ENCODE assay signal across 8 cellular contexts in genomic region chr2:96538487-96539214, GRCh38. TPM values are rescaled to one million over a fixed set of nuclear protein-coding genes. Genes with fewer than 3 reads are reported as not detected.
A peak's percentile ranks its signal among the peaks of the same experiment; 100 is the strongest.
DNase-seq lines count a peak whose midpoint lies in the region; ATAC-seq lines count a peak whose summit lies in the region.

No MANE protein-coding gene starts in this region.

- peak overlapping the region; percentile 98 for H3K27ac ChIP-seq in CD4-positive, CD25-positive, alpha-beta regulatory T cell (ENCODE audit: insufficient read depth, low read length, poor library complexity, severe bottlenecking)
- H3K27ac ChIP-seq in iPS DF 6.9 (ENCODE audit: low read length), result no peak overlapping the region
- H3K27ac ChIP-seq in skeletal muscle tissue (ENCODE audit: low read depth, low read length), result peak overlapping the region; percentile 97

- peak overlapping the region; percentile 79 to 95 (median 87) for H3K9ac ChIP-seq in skeletal muscle tissue (ENCODE audit: low read depth in 1 of 3, low read length in 3 of 3)

- no peaks in the 10 kb centered on the region for H3K9me3 Mint-ChIP-seq in CD4-positive, CD25-positive, alpha-beta regulatory T cell
- no peaks in the 10 kb centered on the region for H3K9me3 Mint-ChIP-seq in activated naive CD8-positive, alpha-beta T cell treated with anti-CD3 and anti-CD28 coated beads, Interleukin-2, amount 50 U/mL, for 24 hours

- H3K36me3 Mint-ChIP-seq in CD4-positive, CD25-positive, alpha-beta regulatory T cell, result peaks cover 12% of the 10 kb centered on the region
- H3K36me3 Mint-ChIP-seq in activated naive CD8-positive, alpha-beta T cell treated with anti-CD3 and anti-CD28 coated beads, Interleukin-2, amount 50 U/mL, for 24 hours (ENCODE audit: low read depth), result peaks cover 41% of the 10 kb centered on the region

- DNase-seq in CD4-positive, CD25-positive, alpha-beta regulatory T cell, result peak; percentile 81 to 91 (median 91)
- peak; percentile 56 for DNase-seq in RPMI8226
- peak; percentile 93 for DNase-seq in activated naive CD8-positive, alpha-beta T cell treated with anti-CD3 and anti-CD28 coated beads, Interleukin-2, amount 50 U/mL, for 24 hours
- no peak for DNase-seq in iPS DF 6.9 (ENCODE audit: low read depth, low spot score)
- DNase-seq in NCI-H510A (lab: John Stamatoyannopoulos, UW), result no peak
- DNase-seq in NCI-H446 treated with DMSO at 0.1 percent for 48 hours (lab: John Stamatoyannopoulos, UW), result no peak

- peak overlapping the region; percentile 90 for H3K4me3 ChIP-seq in CD4-positive, CD25-positive, alpha-beta regulatory T cell (ENCODE audit: low read depth, low read length)
- H3K4me3 ChIP-seq in iPS DF 6.9 (ENCODE audit: low read length) (peak overlapping the region; percentile 57; the same call in 1 of the 2 replicates), skeletal muscle tissue (ENCODE audit: low read length in 3 of 3) (peak overlapping the region; percentile 78 to 90 (median 84))

- ATAC-seq in CD4-positive, CD25-positive, alpha-beta regulatory T cell (ENCODE audit: low read depth in 2 of 2), result peak; percentile 48 to 52
- peak; percentile 57 for ATAC-seq in activated naive CD8-positive, alpha-beta T cell treated with anti-CD3 and anti-CD28 coated beads, Interleukin-2, amount 50 U/mL, for 24 hours
- ATAC-seq in GM19467 (IDR thresholded peaks at IDR 0.05; ENCODE audit: unreplicated experiment), result no peak

- no CpG with 5 or more reads among the region's 24 CpGs for WGBS in iPS DF 6.9 (ENCODE audit: insufficient coverage, insufficient read length)

- H3K27me3 ChIP-seq in CD4-positive, CD25-positive, alpha-beta regulatory T cell (ENCODE audit: control insufficient read depth, insufficient read depth, low read length), result no peaks in the 10 kb centered on the region
- H3K27me3 ChIP-seq in iPS DF 6.9 (ENCODE audit: control insufficient read depth, insufficient read depth, low read length), result peaks cover 20% of the 10 kb centered on the region
- H3K27me3 ChIP-seq in skeletal muscle tissue (ENCODE audit: control insufficient read depth in 3 of 3, insufficient read depth in 3 of 3, low read length in 3 of 3), result no peaks in the 10 kb centered on the region

- H3K4me3 Mint-ChIP-seq in CD4-positive, CD25-positive, alpha-beta regulatory T cell, result peak overlapping the region; percentile 90 to 98 (median 96)
- H3K4me3 Mint-ChIP-seq in activated naive CD8-positive, alpha-beta T cell treated with anti-CD3 and anti-CD28 coated beads, Interleukin-2, amount 50 U/mL, for 24 hours, result peak overlapping the region; percentile 89

- H3K4me1 ChIP-seq in CD4-positive, CD25-positive, alpha-beta regulatory T cell (ENCODE audit: control insufficient read depth, insufficient read depth, low read length, poor library complexity, severe bottlenecking), result peaks cover 56% of the 10 kb centered on the region
- peaks cover 19% of the 10 kb centered on the region for H3K4me1 ChIP-seq in iPS DF 6.9 (ENCODE audit: control insufficient read depth, insufficient read depth, low read length)
- H3K4me1 ChIP-seq in skeletal muscle tissue (ENCODE audit: control insufficient read depth in 3 of 3, insufficient read depth in 3 of 3, low read length in 3 of 3), result peaks cover 55 to 88% (median 61%) of the 10 kb centered on the region in 3 donors

- peaks cover 23% of the 10 kb centered on the region for H3K36me3 ChIP-seq in CD4-positive, CD25-positive, alpha-beta regulatory T cell (ENCODE audit: control insufficient read depth, insufficient read depth, low read length)
- H3K36me3 ChIP-seq in iPS DF 6.9 (ENCODE audit: control insufficient read depth, insufficient read depth, low read length), result no peaks in the 10 kb centered on the region
- H3K36me3 ChIP-seq in skeletal muscle tissue (ENCODE audit: control insufficient read depth in 3 of 3, insufficient read depth in 3 of 3, low read length in 3 of 3), result peaks cover 0 to 9% (median 5%) of the 10 kb centered on the region in 3 donors

- peak overlapping the region; percentile 98 to 100 (median 99) for H3K27ac Mint-ChIP-seq in CD4-positive, CD25-positive, alpha-beta regulatory T cell
- peak overlapping the region; percentile 96 for H3K27ac Mint-ChIP-seq in activated naive CD8-positive, alpha-beta T cell treated with anti-CD3 and anti-CD28 coated beads, Interleukin-2, amount 50 U/mL, for 24 hours

- peaks cover 5 to 69% (median 49%) of the 10 kb centered on the region in 4 donors for H3K4me1 Mint-ChIP-seq in CD4-positive, CD25-positive, alpha-beta regulatory T cell
- H3K4me1 Mint-ChIP-seq in activated naive CD8-positive, alpha-beta T cell treated with anti-CD3 and anti-CD28 coated beads, Interleukin-2, amount 50 U/mL, for 24 hours, result peaks cover 60% of the 10 kb centered on the region

- H3K27me3 Mint-ChIP-seq in CD4-positive, CD25-positive, alpha-beta regulatory T cell, result peaks cover 4% of the 10 kb centered on the region
- no peaks in the 10 kb centered on the region for H3K27me3 Mint-ChIP-seq in activated naive CD8-positive, alpha-beta T cell treated with anti-CD3 and anti-CD28 coated beads, Interleukin-2, amount 50 U/mL, for 24 hours

- H3K9me3 ChIP-seq in CD4-positive, CD25-positive, alpha-beta regulatory T cell (ENCODE audit: control insufficient read depth in 2 of 2, low read length in 2 of 2), result no peaks in the 10 kb centered on the region
- H3K9me3 ChIP-seq in iPS DF 6.9 (ENCODE audit: control insufficient read depth, insufficient read depth, low read length), result no peaks in the 10 kb centered on the region
- H3K9me3 ChIP-seq in skeletal muscle tissue (ENCODE audit: control insufficient read depth in 3 of 3, low read length in 3 of 3), result no peaks in the 10 kb centered on the region

RNA-seq across cellular contexts. Expression of gene ARID5A, which starts 2.1 kb away (rescaled TPM):
- total RNA-seq in CD4-positive, CD25-positive, alpha-beta regulatory T cell, result 180 TPM
- polyA plus RNA-seq in CD4-positive, CD25-positive, alpha-beta regulatory T cell, result 10 to 100 TPM; 63.5 to 85.6 (median 73.6) TPM
- total RNA-seq in skeletal muscle tissue, result 9.9 TPM

RNA-seq across cellular contexts. Expression of gene NEURL3, which starts 33.5 kb away (rescaled TPM):
- total RNA-seq in CD4-positive, CD25-positive, alpha-beta regulatory T cell, result not detected
- under 1 TPM in 1 of 4 donors, not detected in 3; 0.18 TPM for polyA plus RNA-seq in CD4-positive, CD25-positive, alpha-beta regulatory T cell
- not detected for total RNA-seq in skeletal muscle tissue

Comparison
In these comparisons a context has a peak if more than half of its experiments do, and no peak if none do; other contexts are left out.
1. DNase-seq: peak in CD4-positive, CD25-positive, alpha-beta regulatory T cell (3 of 3), RPMI8226 (single experiment) and activated naive CD8-positive, alpha-beta T cell treated with anti-CD3 and anti-CD28 coated beads, Interleukin-2, amount 50 U/mL, for 24 hours (single experiment); none in iPS DF 6.9 (single experiment), NCI-H510A (single experiment) and NCI-H446 treated with DMSO at 0.1 percent for 48 hours (single experiment).
2. RNA of gene ARID5A, which starts 2.1 kb away (total RNA-seq): 180 TPM in CD4-positive, CD25-positive, alpha-beta regulatory T cell (single experiment); 9.9 TPM in skeletal muscle tissue (single experiment); every median in the first group is over 10 times any median in the second.
3. Peak in every context shown above with its lines, with median percentiles within 50 percentile points of each other: H3K4me3 ChIP-seq.